ENCODE assay signal across 42 cellular contexts in genomic region chr6:165300401-165300800, GRCh38. TPM values are rescaled to one million over a fixed set of nuclear protein-coding genes. Genes with fewer than 3 reads are reported as not detected.
"Had no signal": no experiment of that assay in that cellular context is flagged by ENCODE, and none has a peak within 500 bp of the region (broad histone marks: within the 10 kb centered on the region; RNA-seq: fewer than 3 reads in every experiment).

No MANE protein-coding gene starts in this region.

- H3K4me1 Mint-ChIP-seq: activated naive CD4-positive, alpha-beta T cell treated with anti-CD3 and anti-CD28 coated beads, Interleukin-2, amount 10 ng/mL, durations not matched to agents 7 days and 5 days; activated naive CD4-positive, alpha-beta T cell treated with anti-CD3 and anti-CD28 coated beads, Interleukin-2, amount 50 U/mL, for 24 hours; activated naive CD8-positive, alpha-beta T cell treated with anti-CD3 and anti-CD28 coated beads for 36 hours; activated naive CD8-positive, alpha-beta T cell treated with anti-CD3 and anti-CD28 coated beads, Interleukin-2, amount 10 ng/mL, durations not matched to agents 7 days and 5 days; activated naive CD8-positive, alpha-beta T cell treated with anti-CD3 and anti-CD28 coated beads, Interleukin-2, amount 50 U/mL, for 24 hours; activated T-helper 17 cell treated with anti-CD3 and anti-CD28 coated beads, Interleukin-2, amount 50 U/mL, for 72 hours; central memory CD8-positive, alpha-beta T cell had no signal

- H3K27me3 Mint-ChIP-seq: activated naive CD4-positive, alpha-beta T cell treated with anti-CD3 and anti-CD28 coated beads, Interleukin-2, amount 10 ng/mL, durations not matched to agents 7 days and 5 days; activated naive CD4-positive, alpha-beta T cell treated with anti-CD3 and anti-CD28 coated beads, Interleukin-2, amount 50 U/mL, for 24 hours; activated naive CD8-positive, alpha-beta T cell; activated naive CD8-positive, alpha-beta T cell treated with anti-CD3 and anti-CD28 coated beads for 36 hours; activated naive CD8-positive, alpha-beta T cell treated with anti-CD3 and anti-CD28 coated beads, Interleukin-2, amount 10 ng/mL, durations not matched to agents 7 days and 5 days; activated naive CD8-positive, alpha-beta T cell treated with anti-CD3 and anti-CD28 coated beads, Interleukin-2, amount 50 U/mL, for 24 hours; activated T-cell treated with anti-CD3 and anti-CD28 coated beads, Interleukin-2, amount 50 U/mL, for 24 hours; activated T-helper 17 cell treated with anti-CD3 and anti-CD28 coated beads, Interleukin-2, amount 50 U/mL, for 72 hours; central memory CD8-positive, alpha-beta T cell had no signal

- H3K4me3 ChIP-seq: adrenal gland, ascending aorta, body of pancreas, breast epithelium, cardiac muscle cell had no signal

- H3K9me3 Mint-ChIP-seq: activated naive CD4-positive, alpha-beta T cell treated with anti-CD3 and anti-CD28 coated beads for 36 hours; activated naive CD4-positive, alpha-beta T cell treated with anti-CD3 and anti-CD28 coated beads, Interleukin-2, amount 50 U/mL, for 24 hours; activated naive CD8-positive, alpha-beta T cell treated with anti-CD3 and anti-CD28 coated beads for 36 hours; activated T-helper 1 cell treated with anti-CD3 and anti-CD28 coated beads, Interleukin-12 subunit alpha, Interleukin-12 subunit beta, Interleukin-2, Interleukin-4 antibody, amounts not matched to agents 30 ng/mL and 10 ng/mL and 1 ng/mL, durations not matched to agents 14 hours and 24 hours and 36 hours; activated T-helper 17 cell treated with anti-CD3 and anti-CD28 coated beads, Interleukin-2, amount 50 U/mL, for 72 hours had no signal

- H3K36me3 Mint-ChIP-seq: activated naive CD4-positive, alpha-beta T cell treated with anti-CD3 and anti-CD28 coated beads, Interleukin-2, amount 10 ng/mL, durations not matched to agents 7 days and 5 days; activated naive CD4-positive, alpha-beta T cell treated with anti-CD3 and anti-CD28 coated beads, Interleukin-2, amount 50 U/mL, for 24 hours; activated naive CD8-positive, alpha-beta T cell; activated naive CD8-positive, alpha-beta T cell treated with anti-CD3 and anti-CD28 coated beads for 36 hours; activated naive CD8-positive, alpha-beta T cell treated with anti-CD3 and anti-CD28 coated beads, Interleukin-2, amount 10 ng/mL, durations not matched to agents 7 days and 5 days had no signal

- H3K27ac Mint-ChIP-seq: activated naive CD4-positive, alpha-beta T cell treated with anti-CD3 and anti-CD28 coated beads for 36 hours; activated naive CD4-positive, alpha-beta T cell treated with anti-CD3 and anti-CD28 coated beads, Interleukin-2, amount 10 ng/mL, durations not matched to agents 7 days and 5 days; activated naive CD4-positive, alpha-beta T cell treated with anti-CD3 and anti-CD28 coated beads, Interleukin-2, amount 50 U/mL, for 24 hours; activated naive CD4-positive, alpha-beta T cell treated with anti-CD3 and anti-CD28 coated beads, Interleukin-2, amount 50 U/mL, for 72 hours; activated naive CD8-positive, alpha-beta T cell; activated naive CD8-positive, alpha-beta T cell treated with anti-CD3 and anti-CD28 coated beads for 36 hours; activated naive CD8-positive, alpha-beta T cell treated with anti-CD3 and anti-CD28 coated beads, Interleukin-2, amount 10 ng/mL, durations not matched to agents 7 days and 5 days; activated naive CD8-positive, alpha-beta T cell treated with anti-CD3 and anti-CD28 coated beads, Interleukin-2, amount 50 U/mL, for 24 hours; activated T-cell treated with anti-CD3 and anti-CD28 coated beads, Interleukin-2, amount 50 U/mL, for 24 hours; activated T-cell treated with anti-CD3 and anti-CD28 coated beads, Interleukin-2, amount 50 U/mL, for 72 hours; activated T-helper 1 cell treated with anti-CD3 and anti-CD28 coated beads, Interleukin-12 subunit alpha, Interleukin-12 subunit beta, Interleukin-2, Interleukin-4 antibody, amounts not matched to agents 30 ng/mL and 10 ng/mL and 1 ng/mL, durations not matched to agents 14 hours and 24 hours and 36 hours; activated T-helper 17 cell treated with anti-CD3 and anti-CD28 coated beads, Interleukin-2, amount 50 U/mL, for 72 hours; activated T-helper 2 cell treated with anti-CD3 and anti-CD28 coated beads, Interferon-gamma antibody, Interleukin-2, Interleukin-4, amounts not matched to agents 10 μg/mL and 5 μg/mL and 100 μg/mL, durations not matched to agents 14 hours and 24 hours and 36 hours had no signal

- H3K27ac ChIP-seq: adrenal gland, ascending aorta, body of pancreas, brain microvascular endothelial cell, breast epithelium, cardiac muscle cell had no signal

- H3K4me1 ChIP-seq: adrenal gland, ascending aorta, body of pancreas, breast epithelium had no signal

- DNase-seq: activated effector memory CD4-positive, alpha-beta T cell treated with anti-CD3 and anti-CD28 coated beads, Interleukin-2, amount 50 U/mL, for 16 hours; activated effector memory CD4-positive, alpha-beta T cell treated with Interleukin-2 at 50 U/mL for 16 hours; activated gamma-delta T cell; activated gamma-delta T cell treated with Interleukin-2 at 50 U/mL for 16 hours; activated naive CD4-positive, alpha-beta T cell; activated naive CD4-positive, alpha-beta T cell treated with anti-CD3 and anti-CD28 coated beads for 36 hours; activated naive CD4-positive, alpha-beta T cell treated with anti-CD3 and anti-CD28 coated beads, Interleukin-2, amount 10 ng/mL, durations not matched to agents 7 days and 5 days; activated naive CD4-positive, alpha-beta T cell treated with anti-CD3 and anti-CD28 coated beads, Interleukin-2, amount 50 U/mL, for 16 hours; activated naive CD4-positive, alpha-beta T cell treated with Interleukin-2 at 50 U/mL for 16 hours; activated naive CD8-positive, alpha-beta T cell treated with anti-CD3 and anti-CD28 coated beads for 36 hours; activated naive CD8-positive, alpha-beta T cell treated with anti-CD3 and anti-CD28 coated beads, Interleukin-2, amount 10 ng/mL, durations not matched to agents 7 days and 5 days; activated naive CD8-positive, alpha-beta T cell treated with anti-CD3 and anti-CD28 coated beads, Interleukin-2, amount 50 U/mL, for 24 hours; activated T-cell treated with anti-CD3 and anti-CD28 coated beads, Interleukin-2, amount 50 U/mL, for 1 hour; activated T-cell treated with anti-CD3 and anti-CD28 coated beads, Interleukin-2, amount 50 U/mL, for 24 hours; activated T-cell treated with anti-CD3 and anti-CD28 coated beads, Interleukin-2, amount 50 U/mL, for 4 hours; activated T-cell treated with anti-CD3 and anti-CD28 coated beads, Interleukin-2, amount 50 U/mL, for 48 hours; activated T-cell treated with anti-CD3 and anti-CD28 coated beads, Interleukin-2, amount 50 U/mL, for 72 hours; adrenal gland; amniotic stem cell; amygdala; anterior cingulate cortex; aorta; body of pancreas; brain microvascular endothelial cell; caudate nucleus; central memory CD4-positive, alpha-beta T cell; cerebellar nuclear complex had no signal

- H3K9me3 ChIP-seq: adrenal gland, ascending aorta, body of pancreas, breast epithelium had no signal

- H3K4me3 Mint-ChIP-seq: activated naive CD4-positive, alpha-beta T cell treated with anti-CD3 and anti-CD28 coated beads for 36 hours; activated naive CD4-positive, alpha-beta T cell treated with anti-CD3 and anti-CD28 coated beads, Interleukin-2, amount 10 ng/mL, durations not matched to agents 7 days and 5 days; activated naive CD4-positive, alpha-beta T cell treated with anti-CD3 and anti-CD28 coated beads, Interleukin-2, amount 50 U/mL, for 24 hours; activated naive CD8-positive, alpha-beta T cell; activated naive CD8-positive, alpha-beta T cell treated with anti-CD3 and anti-CD28 coated beads for 36 hours; activated naive CD8-positive, alpha-beta T cell treated with anti-CD3 and anti-CD28 coated beads, Interleukin-2, amount 10 ng/mL, durations not matched to agents 7 days and 5 days; activated naive CD8-positive, alpha-beta T cell treated with anti-CD3 and anti-CD28 coated beads, Interleukin-2, amount 50 U/mL, for 24 hours; activated T-cell treated with anti-CD3 and anti-CD28 coated beads, Interleukin-2, amount 50 U/mL, for 24 hours; activated T-cell treated with anti-CD3 and anti-CD28 coated beads, Interleukin-2, amount 50 U/mL, for 4 hours; activated T-cell treated with anti-CD3 and anti-CD28 coated beads, Interleukin-2, amount 50 U/mL, for 72 hours; activated T-helper 1 cell treated with anti-CD3 and anti-CD28 coated beads, Interleukin-12 subunit alpha, Interleukin-12 subunit beta, Interleukin-2, Interleukin-4 antibody, amounts not matched to agents 30 ng/mL and 10 ng/mL and 1 ng/mL, durations not matched to agents 14 hours and 24 hours and 36 hours; activated T-helper 17 cell treated with anti-CD3 and anti-CD28 coated beads, Interleukin-2, amount 50 U/mL, for 72 hours; brain; central memory CD8-positive, alpha-beta T cell had no signal

- H3K36me3 ChIP-seq: adrenal gland, ascending aorta, brain microvascular endothelial cell, breast epithelium, cardiac muscle cell had no signal

- H3K27me3 ChIP-seq: adrenal gland, ascending aorta, body of pancreas, brain microvascular endothelial cell, breast epithelium, cardiac muscle cell had no signal

- FAIRE-seq: astrocyte had no signal

RNA-seq across cellular contexts. Expression of gene C6orf118, which starts 9.0 kb away (rescaled TPM):
- total RNA-seq: activated naive CD4-positive, alpha-beta T cell treated with anti-CD3 and anti-CD28 coated beads for 36 hours; activated naive CD4-positive, alpha-beta T cell treated with anti-CD3 and anti-CD28 coated beads, Interleukin-2, amount 50 U/mL, for 72 hours; activated naive CD8-positive, alpha-beta T cell treated with anti-CD3 and anti-CD28 coated beads for 36 hours; activated naive CD8-positive, alpha-beta T cell treated with anti-CD3 and anti-CD28 coated beads, Interleukin-2, amount 10 ng/mL, durations not matched to agents 7 days and 5 days; activated T-cell treated with anti-CD3 and anti-CD28 coated beads, Interleukin-2, amount 50 U/mL, for 4 hours; activated T-cell treated with anti-CD3 and anti-CD28 coated beads, Interleukin-2, amount 50 U/mL, for 72 hours; activated T-helper 1 cell treated with anti-CD3 and anti-CD28 coated beads, Interleukin-12 subunit alpha, Interleukin-12 subunit beta, Interleukin-2, Interleukin-4 antibody, amounts not matched to agents 30 ng/mL and 10 ng/mL and 1 ng/mL, durations not matched to agents 14 hours and 24 hours and 36 hours; activated T-helper 17 cell treated with anti-CD3 and anti-CD28 coated beads, Interleukin-2, amount 50 U/mL, for 72 hours; activated T-helper 2 cell treated with anti-CD3 and anti-CD28 coated beads, Interferon-gamma antibody, Interleukin-2, Interleukin-4, amounts not matched to agents 10 μg/mL and 5 μg/mL and 100 μg/mL, durations not matched to agents 14 hours and 24 hours and 36 hours; adrenal gland; aorta; ascending aorta; astrocyte; breast epithelium; cardiac septum; chondrocyte had no signal
- polyA plus RNA-seq: adipose tissue, adrenal gland, aorta, cardiac muscle cell had no signal
